8 cellular contexts compared by ENCODE assay signal in genomic region chr7:5139998-5140397, GRCh38. TPM values are rescaled to one million over a fixed set of nuclear protein-coding genes. Genes with fewer than 3 reads are reported as not detected.
DNase-seq lines count a peak whose midpoint lies in the region; ATAC-seq and TF ChIP-seq lines count a peak whose summit lies in the region.

No MANE protein-coding gene starts in this region.

- H3K27ac ChIP-seq in adrenal gland (no peak overlapping the region), lung (ENCODE audit: low read depth in 1 of 2, low read length in 1 of 2) (no peak overlapping the region), ascending aorta (no peak overlapping the region)

- intact Hi-C loops in adrenal gland (cut with DNase I) (no loop called here), ascending aorta (cut with DNase I) (no loop called here)

- no peak for TF ChIP-seq POLR2A in adrenal gland (IDR thresholded peaks at IDR 0.05)

- no peaks in the 10 kb centered on the region for H3K27me3 ChIP-seq in adrenal gland
- no peaks in the 10 kb centered on the region for H3K27me3 ChIP-seq in lung (ENCODE audit: control insufficient read depth, insufficient read depth)
- no peaks in the 10 kb centered on the region for H3K27me3 ChIP-seq in ascending aorta

- 47 to 85% (median 61%) methylated on average over 4 to 7 of the region's 7 CpGs for WGBS in adrenal gland, 4 donors
- WGBS in lung, 2 donors: 55% methylated on average over 7 of the region's 7 CpGs

- no peaks in the 10 kb centered on the region for H3K4me1 ChIP-seq in adrenal gland (replicated peaks in 1 of 2)
- no peaks in the 10 kb centered on the region for H3K4me1 ChIP-seq in lung (ENCODE audit: control insufficient read depth in 2 of 2, insufficient read depth in 2 of 2, low read length in 2 of 2)
- no peaks in the 10 kb centered on the region for H3K4me1 ChIP-seq in ascending aorta

- no peaks in the 10 kb centered on the region for H3K36me3 ChIP-seq in adrenal gland (replicated peaks in 1 of 2)
- H3K36me3 ChIP-seq in lung (ENCODE audit: control insufficient read depth in 2 of 2, insufficient read depth in 2 of 2, low read length in 2 of 2): no peaks in the 10 kb centered on the region
- no peaks in the 10 kb centered on the region for H3K36me3 ChIP-seq in ascending aorta

- ATAC-seq in lung (ENCODE audit: insufficient read depth, low FRiP score) (no peak), HG02623 (IDR thresholded peaks at IDR 0.05; ENCODE audit: unreplicated experiment) (no peak)

- no peak overlapping the region for H3K4me3 ChIP-seq in LNCaP clone FGC (ENCODE audit: low read depth, low read length)
- H3K4me3 ChIP-seq in adrenal gland: no peak overlapping the region
- no peak overlapping the region for H3K4me3 ChIP-seq in lung
- no peak overlapping the region for H3K4me3 ChIP-seq in ascending aorta

- TF ChIP-seq CTCF in LNCaP clone FGC (IDR thresholded peaks at IDR 0.05; ENCODE audit: control insufficient read depth, extremely low read depth, insufficient read depth) (peak; percentile 36), adrenal gland (IDR thresholded peaks at IDR 0.05) (peak in 5 of 6 experiments; percentile 19 to 47 (median 32)), lung (IDR thresholded peaks at IDR 0.05; ENCODE audit: control extremely low read depth, extremely low read depth) (peak; percentile 7), ascending aorta (IDR thresholded peaks at IDR 0.05) (no peak)

- H3K9me3 ChIP-seq in adrenal gland (replicated peaks in 1 of 3) (no peaks in the 10 kb centered on the region), lung (ENCODE audit: control insufficient read depth in 2 of 2, insufficient read depth in 1 of 2, low read length in 1 of 2) (no peaks in the 10 kb centered on the region), ascending aorta (no peaks in the 10 kb centered on the region)

- peak; percentile 4 for DNase-seq in NCI-H1436 (lab: John Stamatoyannopoulos, UW)
- DNase-seq in NCI-H1436 treated with DMSO at 0.1 percent for 48 hours (lab: John Stamatoyannopoulos, UW): no peak
- DNase-seq in LNCaP clone FGC (ENCODE audit: low read depth): no peak
- peak in 5 of 7 donors; percentile 20 to 74 (median 33) for DNase-seq in adrenal gland
- DNase-seq in lung (ENCODE audit: low spot score): no peak
- DNase-seq in ascending aorta (ENCODE audit: low spot score in 2 of 2): no peak
- no peak for DNase-seq in LoVo (ENCODE audit: low spot score)

RNA-seq across cellular contexts. Expression of gene WIPI2, which starts 50.0 kb away (rescaled TPM):
- total RNA-seq in adrenal gland: 10 to 100 TPM; 41.1 to 68.0 (median 58.8) TPM
- polyA plus RNA-seq in adrenal gland: 10 to 100 TPM; 31.8 to 41.2 (median 32.7) TPM
- 10 to 100 TPM; 50.4 to 60.1 TPM for total RNA-seq in lung
- polyA plus RNA-seq in lung: 10 to 100 TPM; 27.2 to 31.3 TPM
- 21.1 TPM for total RNA-seq in ascending aorta

Comparison
In these comparisons a context has a peak if more than half of its experiments do, and no peak if none do; other contexts are left out.
1. DNase-seq: peak in NCI-H1436 (single experiment) and adrenal gland (5 of 7); none in NCI-H1436 treated with DMSO at 0.1 percent for 48 hours (single experiment), LNCaP clone FGC (single experiment), lung (single experiment), ascending aorta (0 of 2) and LoVo (single experiment).
2. CTCF ChIP-seq: peak in LNCaP clone FGC (single experiment), adrenal gland (5 of 6) and lung (single experiment); none in ascending aorta (0 of 3).